Comparison of ENCODE assay signal across 8 cellular contexts in genomic region chr5:171387255-171387969, GRCh38.
DNase-seq lines count a peak whose midpoint lies in the region; ATAC-seq and TF ChIP-seq lines count a peak whose summit lies in the region.

Gene NPM1 (plus strand): TSS chr5:171387849. CDS start chr5:171387949, 100 bp downstream.

- H3K4me3 ChIP-seq in HAP-1 (peak within 1 kb of the TSS; percentile 97), MM.1S (ENCODE audit: low read length) (peak within 1 kb of the TSS; percentile 87)

- peak within 1 kb of the TSS; percentile 98 for H3K4me3 Mint-ChIP-seq in nephron progenitor cell
- H3K4me3 Mint-ChIP-seq in stimulated activated naive CD8-positive, alpha-beta T cell treated with anti-CD3 and anti-CD28 coated beads, Interleukin-15, amount 100 ng/mL, for 72 hours, result peak within 1 kb of the TSS; percentile 90 to 97

- H3K36me3 ChIP-seq in ES-I3 (ENCODE audit: insufficient read depth, low read length) (peaks cover 13% of the 10 kb centered on the region), HAP-1 (replicated peaks) (peaks cover 46% of the 10 kb centered on the region), MM.1S (replicated peaks; ENCODE audit: insufficient read depth, low read length) (peaks cover 25% of the 10 kb centered on the region; the same call in 1 of the 2 replicates)

- H3K36me3 Mint-ChIP-seq in nephron progenitor cell (ENCODE audit: low read depth), result peaks cover 36% of the 10 kb centered on the region

- H3K4me1 Mint-ChIP-seq in nephron progenitor cell, result peaks cover 47% of the 10 kb centered on the region
- H3K4me1 Mint-ChIP-seq in stimulated activated naive CD8-positive, alpha-beta T cell treated with anti-CD3 and anti-CD28 coated beads, Interleukin-15, amount 100 ng/mL, for 72 hours, result peaks cover 67% of the 10 kb centered on the region

- H3K9me3 ChIP-seq in ES-I3 (ENCODE audit: control insufficient read depth, insufficient read depth, low read length) (no peaks in the 10 kb centered on the region), HAP-1 (no peaks in the 10 kb centered on the region), MM.1S (replicated peaks; ENCODE audit: insufficient read depth, low read length) (no peaks in the 10 kb centered on the region)

- no peaks in the 10 kb centered on the region for H3K9me3 Mint-ChIP-seq in nephron progenitor cell
- H3K9me3 Mint-ChIP-seq in stimulated activated naive CD8-positive, alpha-beta T cell treated with anti-CD3 and anti-CD28 coated beads, Interleukin-15, amount 100 ng/mL, for 72 hours, result no peaks in the 10 kb centered on the region

- in situ Hi-C loops in HAP-1 (cut with MboI; ENCODE audit: low sequenced_read_pairs), result no loop called here

- H3K27me3 ChIP-seq in HAP-1 (ENCODE audit: low read depth), result peaks cover 2% of the 10 kb centered on the region; the same call in 1 of the 2 replicates
- no peaks in the 10 kb centered on the region for H3K27me3 ChIP-seq in MM.1S (replicated peaks; ENCODE audit: insufficient read depth, low read length)

- H3K9me2 ChIP-seq in MM.1S (replicated peaks; ENCODE audit: insufficient read depth, low read length), result no peaks in the 10 kb centered on the region

- ATAC-seq in stimulated activated naive CD8-positive, alpha-beta T cell treated with anti-CD3 and anti-CD28 coated beads, Interleukin-15, amount 100 ng/mL, for 72 hours, result peak; percentile 84

- H3K9ac ChIP-seq in ES-I3 (ENCODE audit: low read depth, low read length), result peak within 1 kb of the TSS; percentile 94
- H3K9ac ChIP-seq in MM.1S (ENCODE audit: low read length), result peak within 1 kb of the TSS; percentile 93

- H4K20me1 ChIP-seq in MM.1S (ENCODE audit: insufficient read depth, low read length), result peaks cover 40% of the 10 kb centered on the region

- H3K4me2 ChIP-seq in MM.1S (ENCODE audit: low read depth, low read length), result peak within 1 kb of the TSS; percentile 87

- H2AFZ ChIP-seq in MM.1S (ENCODE audit: low read length), result peak within 1 kb of the TSS; percentile 91

- H3K27ac Mint-ChIP-seq in nephron progenitor cell, result peak within 1 kb of the TSS; percentile 99
- H3K27ac Mint-ChIP-seq in stimulated activated naive CD8-positive, alpha-beta T cell treated with anti-CD3 and anti-CD28 coated beads, Interleukin-15, amount 100 ng/mL, for 72 hours, result peak within 1 kb of the TSS; percentile 100

- peaks cover 28% of the 10 kb centered on the region for H3F3A ChIP-seq in MM.1S (ENCODE audit: insufficient read depth, low read length)

- H3K4me1 ChIP-seq in ES-I3 (ENCODE audit: insufficient read depth, low read length), result 0 out of 2 replicates have a peak, but pooled peaks cover 11% of the 10 kb centered on the region
- H3K4me1 ChIP-seq in HAP-1, result peaks cover 17% of the 10 kb centered on the region
- H3K4me1 ChIP-seq in MM.1S (ENCODE audit: low read length), result peaks cover 15% of the 10 kb centered on the region

- TF ChIP-seq CTCF in MM.1S (IDR thresholded peaks at IDR 0.05; ENCODE audit: low read length) (no peak), nephron progenitor cell (IDR thresholded peaks at IDR 0.05) (no peak)

- H3K27ac ChIP-seq in MM.1S (ENCODE audit: low read length), result peak within 1 kb of the TSS; percentile 77

- peak; percentile 97 to 98 for DNase-seq in HAP-1 (ENCODE audit: low spot score in 2 of 2)
- DNase-seq in MM.1S, result peak; percentile 99
- peak; percentile 91 for DNase-seq in SIG-M5 (lab: John Stamatoyannopoulos, UW)
- DNase-seq in activated gamma-delta T cell (lab: John Stamatoyannopoulos, UW), result peak; percentile 93
- DNase-seq in fibroblast of the conjunctiva (ENCODE audit: low read depth), result peak; percentile 99
- DNase-seq in nephron progenitor cell, result peak; percentile 96
- DNase-seq in stimulated activated naive CD8-positive, alpha-beta T cell treated with anti-CD3 and anti-CD28 coated beads, Interleukin-15, amount 100 ng/mL, for 72 hours, result peak; percentile 98 to 99

- peaks cover 17% of the 10 kb centered on the region for H3K27me3 Mint-ChIP-seq in nephron progenitor cell (ENCODE audit: low read depth, poor library complexity)
- H3K27me3 Mint-ChIP-seq in stimulated activated naive CD8-positive, alpha-beta T cell treated with anti-CD3 and anti-CD28 coated beads, Interleukin-15, amount 100 ng/mL, for 72 hours, result no peaks in the 10 kb centered on the region

- peaks cover 48% of the 10 kb centered on the region for H3K79me2 ChIP-seq in MM.1S (ENCODE audit: low read length)

Comparison
In these comparisons a context has a peak if more than half of its experiments do, and no peak if none do; other contexts are left out.
1. Peak in every context shown above with its lines: DNase-seq, ATAC-seq, H3K4me3 ChIP-seq and H3K27ac ChIP-seq.